Comparison of ENCODE assay signal across 26 cellular contexts in genomic region chr12:110883251-110883650, GRCh38. TPM values are rescaled to one million over a fixed set of nuclear protein-coding genes. Genes with fewer than 3 reads are reported as not detected.
"Had no signal": no experiment of that assay in that cellular context is flagged by ENCODE, and none has a peak within 500 bp of the region (broad histone marks: within the 10 kb centered on the region; RNA-seq: fewer than 3 reads in every experiment).

No MANE protein-coding gene starts in this region.

- H3K36me3 ChIP-seq: stomach, suprapubic skin, thoracic aorta, thyroid gland, tibial artery, tibial nerve, transverse colon, upper lobe of left lung, upper lobe of right lung, uterus, vagina had no signal

- H3K27ac ChIP-seq: stomach, suprapubic skin, testis, thoracic aorta, thyroid gland, tibial artery, tibial nerve, transverse colon, upper lobe of left lung, upper lobe of right lung, uterus, vagina had no signal

- H3K4me3 ChIP-seq: stomach, suprapubic skin, testis, thoracic aorta, thyroid gland, tibial artery, tibial nerve, transverse colon, upper lobe of left lung, upper lobe of right lung, uterus, vagina had no signal

- ATAC-seq: stimulated activated effector memory CD8-positive, alpha-beta T cell treated with anti-CD3 and anti-CD28 coated beads, Interleukin-12 subunit alpha, Interleukin-12 subunit beta, amount 100 ng/mL, for 72 hours; stimulated activated memory B cell treated with anti-CD40 and anti-IgM and Interleukin-4, amounts not matched to agents 10 μg/mL and 1 μg/mL and 100 μg/mL, for 72 hours; stimulated activated naive B cell treated with anti-CD40 and anti-IgM and Interleukin-4, amounts not matched to agents 10 μg/mL and 1 μg/mL and 100 μg/mL, for 72 hours; stimulated activated naive CD8-positive, alpha-beta T cell treated with anti-CD3 and anti-CD28 coated beads, Interleukin-15, amount 100 ng/mL, for 72 hours; stimulated activated naive CD8-positive, alpha-beta T cell treated with anti-CD3 and anti-CD28 coated beads, Interleukin-15, Interleukin-2, amounts not matched to agents 100 U/mL and 50 U/mL, for 24 hours; upper lobe of right lung had no signal

- H3K27me3 ChIP-seq: stomach, suprapubic skin, testis, thyroid gland, tibial artery, tibial nerve, transverse colon, upper lobe of left lung, upper lobe of right lung, uterus, vagina had no signal

- H3K4me1 ChIP-seq: testis, thyroid gland, tibial nerve, upper lobe of right lung, uterus, vagina had no signal

- DNase-seq: stimulated activated CD4-positive, alpha-beta T cell treated with anti-CD3 and anti-CD28 coated beads, Interleukin-2, amount 100 ng/mL, for 48 hours; stimulated activated CD4-positive, alpha-beta T cell treated with anti-CD3 and anti-CD28 coated beads, Interleukin-4, amount 100 ng/mL, for 1 hour; stimulated activated CD4-positive, alpha-beta T cell treated with anti-CD3 and anti-CD28 coated beads, Interleukin-4, amount 100 ng/mL, for 24 hours; stimulated activated CD4-positive, alpha-beta T cell treated with anti-CD3 and anti-CD28 coated beads, Interleukin-4, amount 100 ng/mL, for 4 hours; stimulated activated CD8-positive, alpha-beta memory T cell treated with anti-CD3 and anti-CD28 coated beads, Interleukin-4, amount 100 ng/mL, for 48 hours; stimulated activated naive B cell treated with anti-CD40 and anti-IgM and Interleukin-4, amounts not matched to agents 10 μg/mL and 1 μg/mL and 100 μg/mL, for 72 hours; stimulated activated naive CD4-positive, alpha-beta T cell; stimulated activated naive CD4-positive, alpha-beta T cell treated with Interleukin-2 at 50 U/mL for 16 hours; stimulated activated naive CD8-positive, alpha-beta T cell treated with anti-CD3 and anti-CD28 coated beads, Interleukin-15, amount 100 ng/mL, for 72 hours; stimulated activated naive CD8-positive, alpha-beta T cell treated with anti-CD3 and anti-CD28 coated beads, Interleukin-15, Interleukin-2, amounts not matched to agents 100 U/mL and 50 U/mL, for 24 hours; stomach; substantia nigra; testis; thyroid gland; tibial artery; transverse colon; upper lobe of left lung; upper lobe of right lung; uterus had no signal

- H3K9me3 ChIP-seq: stomach, suprapubic skin, testis, thoracic aorta, thyroid gland, tibial artery, tibial nerve, transverse colon, upper lobe of left lung, upper lobe of right lung, uterus, vagina had no signal

RNA-seq across cellular contexts. Expression of gene CCDC63, which starts 36.5 kb away (rescaled TPM):
- polyA plus RNA-seq: stomach, urinary bladder had no signal

RNA-seq across cellular contexts. Expression of gene MYL2, which starts 37.1 kb away (rescaled TPM):
- polyA plus RNA-seq: urinary bladder had no signal
